Comparison of ENCODE assay signal across 1 cellular context in the genomic region with DNA sequence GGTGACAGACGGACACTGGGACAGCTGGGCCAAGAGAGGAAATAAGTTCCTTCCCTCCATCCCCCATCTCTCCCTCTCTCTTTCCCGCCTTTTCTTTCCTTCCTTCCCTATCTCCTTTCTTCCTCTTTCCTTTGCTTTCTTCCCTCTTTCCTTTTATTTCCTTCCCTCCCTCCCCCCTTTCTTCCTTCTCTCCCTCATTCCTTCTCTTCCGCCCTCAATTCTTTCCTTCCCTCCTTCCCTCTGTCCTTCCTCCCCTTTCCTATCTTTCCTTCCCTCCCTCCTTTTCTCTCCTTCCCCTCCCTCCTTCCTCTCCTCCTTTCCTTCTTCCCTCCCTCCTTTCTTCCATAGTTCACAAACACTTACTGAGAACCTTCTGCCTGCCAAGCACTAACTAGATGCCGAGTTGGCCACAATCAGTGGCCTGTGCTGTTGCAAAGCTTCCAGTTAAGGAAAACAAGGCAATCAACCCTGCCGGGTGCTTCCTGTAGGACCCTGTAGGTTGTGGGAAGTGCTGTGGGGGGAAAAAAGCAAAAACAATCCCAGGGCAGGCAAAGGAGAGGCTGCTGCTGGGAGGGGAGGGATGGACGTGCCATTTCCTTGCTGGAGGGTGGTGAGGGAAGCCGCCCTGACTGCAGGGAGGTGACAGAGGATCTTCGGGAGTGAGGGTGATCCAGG.
TF ChIP-seq lines count a peak whose summit lies in the region.

No MANE protein-coding gene starts in this region.

TF ChIP-seq in H1, 55 proteins besides CTCF, POLR2A, EP300 and RAD21:
- TF ChIP-seq, protein P1, sequence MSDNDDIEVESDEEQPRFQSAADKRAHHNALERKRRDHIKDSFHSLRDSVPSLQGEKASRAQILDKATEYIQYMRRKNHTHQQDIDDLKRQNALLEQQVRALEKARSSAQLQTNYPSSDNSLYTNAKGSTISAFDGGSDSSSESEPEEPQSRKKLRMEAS (IDR thresholded peaks at IDR 0.05): no peak
- TF ChIP-seq RBBP5 (IDR thresholded peaks at IDR 0.05; ENCODE audit: borderline replicate concordance, low read depth, low read length) (no peak), SUZ12 (IDR thresholded peaks at IDR 0.05; ENCODE audit: low read length) (no peak), TAF7 (optimal IDR thresholded peaks at IDR 0.05; ENCODE audit: borderline replicate concordance, low read depth, low read length) (no peak), KDM5A (IDR thresholded peaks at IDR 0.05; ENCODE audit: low read length) (no peak)
